ENCODE assay signal across 8 cellular contexts in the genomic region with DNA sequence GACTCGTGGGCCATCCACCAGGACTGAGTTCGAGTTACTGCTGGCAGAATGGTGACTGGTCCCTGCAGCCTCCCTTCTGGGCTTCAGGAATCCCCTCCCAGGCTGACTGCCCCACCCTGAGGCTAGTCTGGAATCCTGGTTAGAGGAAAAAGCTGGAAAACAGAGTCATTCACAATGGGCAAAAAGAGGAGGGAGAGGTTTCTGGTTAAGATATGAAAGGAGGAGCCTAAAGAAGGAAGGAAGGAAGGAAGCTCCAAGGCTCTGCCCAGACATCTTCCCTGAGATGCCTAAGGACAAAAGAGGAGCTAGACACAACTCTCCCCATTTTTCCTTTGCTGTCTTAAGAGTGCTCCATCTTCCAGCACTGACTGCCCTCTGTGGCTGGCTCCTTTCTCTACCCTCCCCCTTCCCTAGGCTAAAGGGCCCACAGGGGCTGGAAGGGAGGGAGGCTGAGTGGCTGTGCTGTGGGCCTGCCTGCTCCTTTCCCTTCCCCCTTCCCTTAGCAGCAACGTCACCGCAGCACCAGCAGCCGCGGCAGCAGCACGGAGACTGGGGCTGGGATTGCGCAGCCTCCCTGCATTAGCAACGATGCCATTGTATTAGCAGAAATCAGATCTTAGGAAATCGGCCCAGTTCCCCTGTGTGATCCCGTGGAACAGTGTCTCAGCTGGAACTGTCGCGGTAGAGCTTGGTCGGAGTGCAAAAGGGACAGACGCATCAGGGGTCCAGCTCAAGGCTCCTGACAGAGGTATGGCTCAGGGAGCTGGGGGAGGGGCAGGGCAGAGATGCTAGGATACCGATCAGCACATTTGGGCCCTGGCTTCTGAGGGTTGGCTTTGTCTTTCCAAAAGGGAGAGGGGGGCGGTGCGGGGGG. TPM values are rescaled to one million over a fixed set of nuclear protein-coding genes. Genes with fewer than 3 reads are reported as not detected.
DNase-seq lines count a peak whose midpoint lies in the region; ATAC-seq, FAIRE-seq and TF ChIP-seq lines count a peak whose summit lies in the region.

No MANE protein-coding gene starts in this region.

- H3K4me2 ChIP-seq in keratinocyte (ENCODE audit: control insufficient read depth, extremely low read depth, insufficient read depth, low read depth, low read length), result peak overlapping the region; percentile 83

- H3K27ac ChIP-seq in HUES48 (ENCODE audit: low read depth, low read length), result peak overlapping the region; percentile 71
- H3K27ac ChIP-seq in keratinocyte (ENCODE audit: control insufficient read depth, insufficient read depth, low read length), result peak overlapping the region; percentile 77
- peak overlapping the region in 20 of 21 experiments; percentile 56 to 94 (median 77) for H3K27ac ChIP-seq in skin epidermis

- peak overlapping the region; percentile 65 for H3K4me3 ChIP-seq in HUES48 (ENCODE audit: low read depth, low read length)
- peak overlapping the region in 2 of 3 experiments; percentile 55 to 59 for H3K4me3 ChIP-seq in keratinocyte (ENCODE audit: control insufficient read depth in 2 of 3, extremely low read depth in 1 of 3, insufficient read depth in 2 of 3, low read depth in 1 of 3, low read length in 3 of 3)
- H3K4me3 ChIP-seq in skin epidermis, result peak overlapping the region; percentile 10 to 32 (median 24)

- peaks cover 12% of the 10 kb centered on the region for H3K36me3 Mint-ChIP-seq in chondrocyte (ENCODE audit: low read depth)
- peaks cover 1% of the 10 kb centered on the region for H3K36me3 Mint-ChIP-seq in activated T-cell treated with anti-CD3 and anti-CD28 coated beads, Interleukin-2, amount 50 U/mL, for 4 hours (ENCODE audit: insufficient read depth)

- peak overlapping the region; percentile 97 for H3K27ac Mint-ChIP-seq in chondrocyte (ENCODE audit: unreplicated experiment)

- H3K9me3 Mint-ChIP-seq in chondrocyte (ENCODE audit: low read depth), result no peaks in the 10 kb centered on the region
- no peaks in the 10 kb centered on the region for H3K9me3 Mint-ChIP-seq in activated T-cell treated with anti-CD3 and anti-CD28 coated beads, Interleukin-2, amount 50 U/mL, for 4 hours

- H3K4me3 Mint-ChIP-seq in chondrocyte (ENCODE audit: unreplicated experiment), result peak overlapping the region; percentile 75
- H3K4me3 Mint-ChIP-seq in activated T-cell treated with anti-CD3 and anti-CD28 coated beads, Interleukin-2, amount 50 U/mL, for 4 hours, result no peak overlapping the region

- H3K9me1 ChIP-seq in keratinocyte (ENCODE audit: control insufficient read depth, extremely low read depth, insufficient read depth, low read length), result no peaks in the 10 kb centered on the region

- no peaks in the 10 kb centered on the region for H3K27me3 Mint-ChIP-seq in chondrocyte (ENCODE audit: low read depth)
- peaks cover 29% of the 10 kb centered on the region for H3K27me3 Mint-ChIP-seq in activated T-cell treated with anti-CD3 and anti-CD28 coated beads, Interleukin-2, amount 50 U/mL, for 4 hours (ENCODE audit: low read depth)

- H3K4me1 ChIP-seq in HUES48 (ENCODE audit: control insufficient read depth, insufficient read depth, low read length) (peaks cover 21% of the 10 kb centered on the region), keratinocyte (ENCODE audit: control insufficient read depth, extremely low read depth, insufficient read depth, low read length) (peaks cover 30% of the 10 kb centered on the region)

- H3K36me3 ChIP-seq in HUES48 (ENCODE audit: control insufficient read depth, insufficient read depth, low read length), result no peaks in the 10 kb centered on the region
- no peaks in the 10 kb centered on the region for H3K36me3 ChIP-seq in keratinocyte (ENCODE audit: control insufficient read depth in 2 of 2, extremely low read depth in 1 of 2, insufficient read depth in 2 of 2, low read length in 2 of 2)

- FAIRE-seq in keratinocyte (lab: Jason Lieb, UNC), result peak; percentile 89
- no peak for FAIRE-seq in HTR-8/SVneo (lab: Jason Lieb, UNC)

- no peaks in the 10 kb centered on the region for H3K9me3 ChIP-seq in HUES48 (ENCODE audit: control insufficient read depth, insufficient read depth, low read length)
- H3K9me3 ChIP-seq in keratinocyte (ENCODE audit: control insufficient read depth, low read depth, low read length), result no peaks in the 10 kb centered on the region

- H3K27me3 ChIP-seq in HUES48 (ENCODE audit: control insufficient read depth, insufficient read depth, low read length) (no peaks in the 10 kb centered on the region), keratinocyte (ENCODE audit: control insufficient read depth, extremely low read depth, insufficient read depth, low read length) (no peaks in the 10 kb centered on the region)

- H3K79me2 ChIP-seq in keratinocyte (ENCODE audit: control insufficient read depth, insufficient read depth, low read length), result peaks cover 20% of the 10 kb centered on the region

- peak overlapping the region; percentile 81 for H2AFZ ChIP-seq in keratinocyte (ENCODE audit: control insufficient read depth, low read length)

- dilution Hi-C loops in keratinocyte (cut with MboI; ENCODE audit: extremely low pct_ligation_motif_present, low sequenced_read_pairs), result no loop called here

- H4K20me1 ChIP-seq in keratinocyte (ENCODE audit: control insufficient read depth, extremely low read depth, insufficient read depth, low read length), result no peaks in the 10 kb centered on the region

- peaks cover 73% of the 10 kb centered on the region for H3K4me1 Mint-ChIP-seq in chondrocyte (ENCODE audit: low read depth)
- no peaks in the 10 kb centered on the region for H3K4me1 Mint-ChIP-seq in activated T-cell treated with anti-CD3 and anti-CD28 coated beads, Interleukin-2, amount 50 U/mL, for 4 hours (ENCODE audit: low read depth)

- DNase-seq in chondrocyte (ENCODE audit: low spot score), result no peak
- DNase-seq in keratinocyte (ENCODE audit: low read depth, low spot score), result no peak
- DNase-seq in HTR-8/SVneo (ENCODE audit: insufficient read length, low spot score), result no peak
- no peak for DNase-seq in activated T-cell treated with anti-CD3 and anti-CD28 coated beads, Interleukin-2, amount 50 U/mL, for 4 hours
- no peak for DNase-seq in NAMALWA (ENCODE audit: low spot score)

- peak; percentile 7 for TF ChIP-seq CTCF in chondrocyte (IDR thresholded peaks at IDR 0.05)
- TF ChIP-seq CTCF in keratinocyte (optimal IDR thresholded peaks at IDR 0.05 in 1 of 3, IDR thresholded peaks at IDR 0.05 in 1 of 3, conservative IDR thresholded peaks at IDR 0.05 in 1 of 3; ENCODE audit: extremely low read depth in 1 of 3, insufficient read depth in 2 of 3, low read length in 3 of 3), result no peak

- H3K9ac ChIP-seq in HUES48 (ENCODE audit: low read depth, low read length), result peak overlapping the region; percentile 73
- peak overlapping the region; percentile 57 for H3K9ac ChIP-seq in keratinocyte (ENCODE audit: control insufficient read depth, extremely low read depth, insufficient read depth, low read length)

- ATAC-seq in activated T-cell treated with anti-CD3 and anti-CD28 coated beads, Interleukin-2, amount 50 U/mL, for 4 hours, result no peak
- ATAC-seq in GM18870 (IDR thresholded peaks at IDR 0.05; ENCODE audit: unreplicated experiment), result no peak

RNA-seq across cellular contexts. Expression of a gene that starts 48.7 kb away (rescaled TPM):
- 96.3 to 135 TPM (median 107 TPM) in 3 replicates for total RNA-seq in chondrocyte
- polyA plus RNA-seq in keratinocyte, result 4.2 to 7.9 TPM (median 6.3 TPM) in 3 replicates
- polyA plus RNA-seq in keratinocyte (2011; ENCODE audit: low read depth), result 1.8 TPM
- polyA plus RNA-seq in keratinocyte (2011; cell fraction: cytosol; rRNA removed), result 4.0 and 5.0 TPM in 2 replicates
- polyA plus RNA-seq in keratinocyte (2011; cell fraction: nucleus; rRNA removed), result 15.7 and 21.6 TPM in 2 replicates
- polyA plus RNA-seq in keratinocyte (2012; ENCODE audit: low replicate concordance), result 4.4 and 8.1 TPM in 2 replicates
- 30.9 to 43.2 TPM (median 32.3 TPM) in 3 replicates for polyA minus RNA-seq in keratinocyte
- 14.2 TPM for polyA minus RNA-seq in keratinocyte (2011; cell fraction: cytosol; rRNA and poly(A)+ RNA removed)
- polyA minus RNA-seq in keratinocyte (2011; cell fraction: nucleus; rRNA and poly(A)+ RNA removed), result 17.0 and 18.2 TPM in 2 replicates
- 1 to 10 TPM; 1.8 to 5.5 (median 2.1) TPM for total RNA-seq in activated T-cell treated with anti-CD3 and anti-CD28 coated beads, Interleukin-2, amount 50 U/mL, for 4 hours

Comparison
In these comparisons a context has a peak if more than half of its experiments do, and no peak if none do; other contexts are left out.
1. RNA of a gene that starts 48.7 kb away (total RNA-seq): 96.3 to 135 TPM in chondrocyte; 1.8 to 5.5 TPM in activated T-cell treated with anti-CD3 and anti-CD28 coated beads, Interleukin-2, amount 50 U/mL, for 4 hours; every median in the first group is over 10 times any median in the second.
2. Peak in every context shown above with its lines, with median percentiles within 50 percentile points of each other: H3K27ac ChIP-seq and H3K4me3 ChIP-seq.